Comparison of ENCODE assay signal across 21 cellular contexts in the genomic region with DNA sequence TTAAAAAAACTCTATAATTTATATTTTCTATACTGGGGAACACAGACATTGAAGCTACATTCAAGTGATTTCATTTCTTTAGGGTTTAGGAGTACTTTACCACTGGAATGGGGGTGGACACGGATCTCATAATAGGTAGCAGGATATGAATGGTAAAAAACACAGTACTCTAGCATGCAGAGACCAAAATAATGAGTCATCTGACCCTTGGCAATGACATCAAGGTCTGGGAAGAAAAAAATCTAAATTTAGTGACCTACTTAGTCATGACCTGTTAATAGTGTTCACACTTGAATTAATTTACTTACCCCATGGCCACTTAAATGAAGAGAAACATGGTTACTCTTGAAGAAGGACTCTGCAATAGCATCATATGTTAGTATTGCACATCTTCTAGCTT.
A peak's percentile ranks its signal among the peaks of the same experiment; 100 is the strongest.
DNase-seq lines count a peak whose midpoint lies in the region; TF ChIP-seq lines count a peak whose summit lies in the region.
"Had no signal": no experiment of that assay in that cellular context is flagged by ENCODE, and none has a peak within 500 bp of the region (broad histone marks: within the 10 kb centered on the region; RNA-seq: fewer than 3 reads in every experiment).

No MANE protein-coding gene starts in this region.

- WGBS in SK-N-SH (ENCODE audit: low lambda C conversion rate): 0% methylated on average over 1 of the region's 1 CpG

- CTCF ChIA-PET in SK-N-SH (lab: Yijun Ruan, JAX): interaction anchor here (0.6 kb wide), 1 partner anchor 204 kb away, joined by 3 read pairs; no protein-coding TSS in a partner anchor

- no peak overlapping the region for H3K4me2 ChIP-seq in SK-N-SH

- H3K9me2 ChIP-seq in SK-N-SH: no peaks in the 10 kb centered on the region

- POLR2A ChIA-PET in SK-N-SH (lab: Yijun Ruan, JAX): no interaction called here

- TF ChIP-seq CTCF in brain microvascular endothelial cell (IDR thresholded peaks at IDR 0.05; ENCODE audit: low read depth, low read length, missing control alignments) (no peak), SK-N-SH (IDR thresholded peaks at IDR 0.05) (no peak)

- H3K4me3 ChIP-seq in brain microvascular endothelial cell (ENCODE audit: low read depth, low read length) (no peak overlapping the region), SK-N-SH (ENCODE audit: low read depth in 2 of 2, low read length in 1 of 2) (no peak overlapping the region)
- H3K4me3 ChIP-seq: lower lobe of right lung, prostate gland had no signal

- no peaks in the 10 kb centered on the region for H4K20me1 ChIP-seq in SK-N-SH (ENCODE audit: insufficient read depth)

- TF ChIP-seq EP300 in Ishikawa (IDR thresholded peaks at IDR 0.05; ENCODE audit: borderline replicate concordance) (0 out of 2 replicates have a peak, but pooled peaks have one; percentile 18), SK-N-SH (IDR thresholded peaks at IDR 0.05; ENCODE audit: borderline replicate concordance in 1 of 2, low read depth in 1 of 2, low read length in 1 of 2) (no peak)

- no peaks in the 10 kb centered on the region for H3K36me3 ChIP-seq in brain microvascular endothelial cell (replicated peaks)
- no peaks in the 10 kb centered on the region for H3K36me3 ChIP-seq in SK-N-SH (replicated peaks in 1 of 2; ENCODE audit: control insufficient read depth in 1 of 2, insufficient read depth in 2 of 2, low read length in 1 of 2)
- H3K36me3 ChIP-seq: lower lobe of right lung, prostate gland had no signal

- H3K27ac ChIP-seq in brain microvascular endothelial cell (no peak overlapping the region), SK-N-SH (ENCODE audit: low read depth in 2 of 2, low read length in 1 of 2) (no peak overlapping the region)
- H3K27ac ChIP-seq: C4-2B, lower lobe of right lung, prostate gland had no signal

- H3K79me2 ChIP-seq in SK-N-SH (ENCODE audit: insufficient read depth): no peaks in the 10 kb centered on the region

- no peaks in the 10 kb centered on the region for H3K4me1 ChIP-seq in SK-N-SH (ENCODE audit: control insufficient read depth in 1 of 2, insufficient read depth in 2 of 2, low read depth in 1 of 2, low read length in 1 of 2)
- H3K4me1 ChIP-seq: lower lobe of right lung, prostate gland had no signal

- H3K9me3 ChIP-seq in SK-N-SH: no peaks in the 10 kb centered on the region; the same call in 1 of the 2 replicates
- H3K9me3 ChIP-seq: lower lobe of right lung, prostate gland had no signal

- peak; percentile 79 for DNase-seq in Caki2 (ENCODE audit: low read depth)
- peak; percentile 66 for DNase-seq in brain microvascular endothelial cell
- peak; percentile 30 for DNase-seq in kidney glomerular epithelial cell (lab: John Stamatoyannopoulos, UW)
- no peak for DNase-seq in NCI-H2029 treated with DMSO at 0.1 percent for 48 hours (lab: John Stamatoyannopoulos, UW)
- DNase-seq in NCI-H2081 treated with DMSO at 0.1 percent for 48 hours (lab: John Stamatoyannopoulos, UW): no peak
- DNase-seq in KBM-7: no peak
- DNase-seq in SK-N-SH: no peak
- DNase-seq: activated CD4-positive, alpha-beta T cell treated with anti-CD3 and anti-CD28 coated beads, Interleukin-2, amount 50 U/mL, for 1 hour; activated naive CD4-positive, alpha-beta T cell treated with anti-CD3 and anti-CD28 coated beads, Interleukin-2, amount 10 ng/mL, durations not matched to agents 7 days and 5 days; activated T-cell treated with anti-CD3 and anti-CD28 coated beads for 4 hours; DMS79; effector CD4-positive, alpha-beta T cell; foreskin fibroblast; lower lobe of right lung; naive thymus-derived CD4-positive, alpha-beta T cell; NCI-H187; NCI-H510A; stimulated activated naive B cell treated with anti-CD40 and anti-IgM and Interleukin-4, amounts not matched to agents 10 μg/mL and 1 μg/mL and 100 μg/mL, for 72 hours had no signal

- in situ Hi-C loops in Caki2 (cut with HindIII; ENCODE audit: low pct_unique_long_range_greater_than_20kb, low sequenced_read_pairs) (no loop called here), brain microvascular endothelial cell (cut with HindIII; ENCODE audit: low pct_ligation_motif_present, low sequenced_read_pairs) (no loop called here), KBM-7 (cut with MboI; ENCODE audit: low pct_unique_long_range_greater_than_20kb, low sequenced_read_pairs) (no loop called here)

- H3K27me3 ChIP-seq in brain microvascular endothelial cell (replicated peaks): no peaks in the 10 kb centered on the region
- H3K27me3 ChIP-seq in SK-N-SH (ENCODE audit: insufficient read depth): no peaks in the 10 kb centered on the region

- no peak overlapping the region for H3K9ac ChIP-seq in SK-N-SH

- no peak overlapping the region for H2AFZ ChIP-seq in SK-N-SH (ENCODE audit: low read depth)

- TF ChIP-seq RAD21 in Ishikawa (IDR thresholded peaks at IDR 0.05; ENCODE audit: low read depth) (no peak), SK-N-SH (IDR thresholded peaks at IDR 0.05; ENCODE audit: low read length) (no peak)

- no peaks in the 10 kb centered on the region for H3F3A ChIP-seq in SK-N-SH (replicated peaks; ENCODE audit: insufficient read depth)

TF ChIP-seq in Ishikawa, 13 proteins besides CTCF, POLR2A, EP300 and RAD21:
- TF ChIP-seq NFIC (IDR thresholded peaks at IDR 0.05): peak; percentile 68
- TF ChIP-seq CEBPB (IDR thresholded peaks at IDR 0.05): no peak

TF ChIP-seq in SK-N-SH, 30 proteins besides CTCF, POLR2A, EP300 and RAD21:
- TF ChIP-seq MEF2A (IDR thresholded peaks at IDR 0.05; ENCODE audit: borderline replicate concordance, low read depth) (no peak), GATA2 (CRISPR knock-in tag; IDR thresholded peaks at IDR 0.05) (no peak), NRF1 (IDR thresholded peaks at IDR 0.05; ENCODE audit: low read depth, low read length) (no peak), TAF1 (IDR thresholded peaks at IDR 0.05; ENCODE audit: borderline replicate concordance, low read depth, low read length) (no peak), CHD2 (IDR thresholded peaks at IDR 0.05; ENCODE audit: low read length, partially characterized antibody) (no peak), SIN3A (IDR thresholded peaks at IDR 0.05; ENCODE audit: borderline replicate concordance, low read depth, low read length) (no peak), RFX5 (IDR thresholded peaks at IDR 0.05; ENCODE audit: low read length) (no peak), SMC3 (IDR thresholded peaks at IDR 0.05; ENCODE audit: low read depth, low read length) (no peak), TEAD4 (IDR thresholded peaks at IDR 0.05; ENCODE audit: borderline replicate concordance, insufficient read depth) (no peak)
- TF ChIP-seq, protein P1, sequence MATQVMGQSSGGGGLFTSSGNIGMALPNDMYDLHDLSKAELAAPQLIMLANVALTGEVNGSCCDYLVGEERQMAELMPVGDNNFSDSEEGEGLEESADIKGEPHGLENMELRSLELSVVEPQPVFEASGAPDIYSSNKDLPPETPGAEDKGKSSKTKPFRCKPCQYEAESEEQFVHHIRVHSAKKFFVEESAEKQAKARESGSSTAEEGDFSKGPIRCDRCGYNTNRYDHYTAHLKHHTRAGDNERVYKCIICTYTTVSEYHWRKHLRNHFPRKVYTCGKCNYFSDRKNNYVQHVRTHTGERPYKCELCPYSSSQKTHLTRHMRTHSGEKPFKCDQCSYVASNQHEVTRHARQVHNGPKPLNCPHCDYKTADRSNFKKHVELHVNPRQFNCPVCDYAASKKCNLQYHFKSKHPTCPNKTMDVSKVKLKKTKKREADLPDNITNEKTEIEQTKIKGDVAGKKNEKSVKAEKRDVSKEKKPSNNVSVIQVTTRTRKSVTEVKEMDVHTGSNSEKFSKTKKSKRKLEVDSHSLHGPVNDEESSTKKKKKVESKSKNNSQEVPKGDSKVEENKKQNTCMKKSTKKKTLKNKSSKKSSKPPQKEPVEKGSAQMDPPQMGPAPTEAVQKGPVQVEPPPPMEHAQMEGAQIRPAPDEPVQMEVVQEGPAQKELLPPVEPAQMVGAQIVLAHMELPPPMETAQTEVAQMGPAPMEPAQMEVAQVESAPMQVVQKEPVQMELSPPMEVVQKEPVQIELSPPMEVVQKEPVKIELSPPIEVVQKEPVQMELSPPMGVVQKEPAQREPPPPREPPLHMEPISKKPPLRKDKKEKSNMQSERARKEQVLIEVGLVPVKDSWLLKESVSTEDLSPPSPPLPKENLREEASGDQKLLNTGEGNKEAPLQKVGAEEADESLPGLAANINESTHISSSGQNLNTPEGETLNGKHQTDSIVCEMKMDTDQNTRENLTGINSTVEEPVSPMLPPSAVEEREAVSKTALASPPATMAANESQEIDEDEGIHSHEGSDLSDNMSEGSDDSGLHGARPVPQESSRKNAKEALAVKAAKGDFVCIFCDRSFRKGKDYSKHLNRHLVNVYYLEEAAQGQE (IDR thresholded peaks at IDR 0.05; ENCODE audit: low read depth, low read length): no peak

Comparison
In these comparisons a context has a peak if more than half of its experiments do, and no peak if none do; other contexts are left out.
1. DNase-seq: peak in Caki2 (single experiment), brain microvascular endothelial cell (single experiment) and kidney glomerular epithelial cell (single experiment); none in NCI-H2029 treated with DMSO at 0.1 percent for 48 hours (single experiment), NCI-H2081 treated with DMSO at 0.1 percent for 48 hours (single experiment), KBM-7 (single experiment) and SK-N-SH (single experiment).